In the genomic region with DNA sequence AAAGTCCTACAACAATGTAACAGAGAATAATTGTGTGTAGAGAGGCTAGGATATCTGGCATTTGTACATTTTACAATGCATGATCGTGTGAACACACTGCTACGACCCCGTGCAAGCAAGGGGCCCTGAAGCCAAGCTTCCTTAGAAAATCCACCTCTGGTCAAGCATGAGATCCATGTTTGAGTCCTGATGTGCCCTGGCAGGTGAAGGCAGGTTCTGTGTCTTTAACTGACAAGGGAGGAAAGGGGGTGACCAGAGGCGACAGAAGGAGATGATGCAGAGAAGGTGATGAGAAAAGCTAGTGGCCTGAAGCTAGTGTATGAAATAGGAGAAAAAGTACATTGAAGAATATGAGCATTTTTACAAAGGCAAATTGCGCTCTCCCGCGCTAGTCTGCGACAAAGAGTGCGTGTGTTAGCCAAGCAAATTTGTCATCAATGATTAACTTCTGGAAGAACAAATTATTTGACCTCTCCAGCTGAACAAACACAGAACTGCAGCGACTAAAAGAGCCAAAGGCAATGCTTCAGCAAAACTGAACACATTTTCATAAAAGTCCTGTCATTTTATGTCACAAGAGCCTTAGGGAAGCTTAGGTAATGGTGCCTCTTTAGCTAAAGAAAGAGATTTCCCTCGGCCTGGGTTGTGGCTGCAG, we compare ENCODE assay signal across 16 cellular contexts.
DNase-seq lines count a peak whose midpoint lies in the region; ATAC-seq, FAIRE-seq and TF ChIP-seq lines count a peak whose summit lies in the region.
"Had no signal": no experiment of that assay in that cellular context is flagged by ENCODE, and none has a peak within 500 bp of the region (broad histone marks: within the 10 kb centered on the region; RNA-seq: fewer than 3 reads in every experiment).

No MANE protein-coding gene starts in this region.

- FAIRE-seq in pancreas (lab: Jason Lieb, UNC), result no peak

- in situ Hi-C loops in gastrocnemius medialis (cut with MboI; ENCODE audit: low sequenced_read_pairs in 4 of 4), result no loop called here

- DNase-seq in NCI-H748 (lab: John Stamatoyannopoulos, UW; ENCODE audit: unreplicated experiment) (peak; percentile 82), glomerular visceral epithelial cell (ENCODE audit: extremely low spot score) (peak; percentile 64), pancreas (peak in 4 of 6 donors; percentile 58 to 79 (median 78)), OCI-M2 (lab: John Stamatoyannopoulos, UW; ENCODE audit: unreplicated experiment) (no peak), GF-D8 (lab: John Stamatoyannopoulos, UW) (no peak), gastrocnemius medialis (no peak)
- no peak for DNase-seq in stimulated activated naive CD4-positive, alpha-beta T cell (lab: John Stamatoyannopoulos, UW)
- DNase-seq: activated B cell treated with CpG ODN at 0.5 μM for 24 hours; activated naive CD4-positive, alpha-beta T cell treated with Interleukin-2 at 50 U/mL for 16 hours; brain microvascular endothelial cell; DND-41; dorsolateral prefrontal cortex; MM.1S; NCI-H446 treated with DMSO at 0.1 percent for 48 hours; stimulated activated CD4-positive, alpha-beta T cell treated with anti-CD3 and anti-CD28 coated beads, Interleukin-12 subunit alpha, Interleukin-12 subunit beta, amount 100 ng/mL, for 4 hours had no signal

- ATAC-seq in pancreas, result peak; percentile 91 to 96 (median 94)
- ATAC-seq in gastrocnemius medialis, result no peak

- H3K27me3 ChIP-seq in pancreas (no peaks in the 10 kb centered on the region), gastrocnemius medialis (no peaks in the 10 kb centered on the region)
- H3K27me3 ChIP-seq: brain microvascular endothelial cell, dorsolateral prefrontal cortex had no signal

- H3K4me3 ChIP-seq in HEK293 (ENCODE audit: low read depth, low read length) (no peak overlapping the region), pancreas (no peak overlapping the region), gastrocnemius medialis (no peak overlapping the region)
- H3K4me3 ChIP-seq: dorsolateral prefrontal cortex had no signal

- H3K36me3 ChIP-seq in HEK293 (ENCODE audit: control insufficient read depth in 2 of 2, insufficient read depth in 1 of 2, low read length in 2 of 2) (no peaks in the 10 kb centered on the region), pancreas (no peaks in the 10 kb centered on the region), gastrocnemius medialis (no peaks in the 10 kb centered on the region)
- H3K36me3 ChIP-seq: brain microvascular endothelial cell had no signal

- H3K9me3 ChIP-seq in HEK293 (ENCODE audit: control insufficient read depth, insufficient read depth, low read depth, low read length) (no peaks in the 10 kb centered on the region), pancreas (no peaks in the 10 kb centered on the region), gastrocnemius medialis (no peaks in the 10 kb centered on the region)

- CTCF ChIA-PET in HEK293 (lab: Yijun Ruan, JAX), result interaction anchor here (0.6 to 1.2 kb wide), 3 partner anchors 38 to 253 kb away, joined by 3 to 6 read pairs (median 3); no protein-coding TSS in a partner anchor

- 9 to 10% methylated on average over 11 of the region's 11 CpGs for WGBS in pancreas, 2 donors

- no peak for TF ChIP-seq POLR2A in gastrocnemius medialis (IDR thresholded peaks at IDR 0.05)

- intact Hi-C loops in pancreas (cut with DNase I), result no loop called here
- intact Hi-C loops in gastrocnemius medialis (cut with DNase I; ENCODE audit: low total_unique reads), result no loop called here

- POLR2A ChIA-PET in HEK293 (lab: Yijun Ruan, JAX), result no interaction called here

- no peak overlapping the region for H3K27ac ChIP-seq in HEK293 (ENCODE audit: extremely low read depth, low read depth, low read length)
- peak overlapping the region; percentile 57 to 91 (median 75) for H3K27ac ChIP-seq in pancreas
- H3K27ac ChIP-seq in gastrocnemius medialis, result no peak overlapping the region
- H3K27ac ChIP-seq: brain microvascular endothelial cell had no signal

- no peaks in the 10 kb centered on the region for H3K4me1 ChIP-seq in HEK293 (ENCODE audit: control insufficient read depth, insufficient read depth, low read length)
- H3K4me1 ChIP-seq in pancreas, result peaks cover 15 to 30% (median 27%) of the 10 kb centered on the region in 3 donors
- H3K4me1 ChIP-seq in gastrocnemius medialis, result no peaks in the 10 kb centered on the region

- TF ChIP-seq CTCF in HEK293 (tag by site-specific recombination; IDR thresholded peaks at IDR 0.05) (no peak), pancreas (IDR thresholded peaks at IDR 0.05) (no peak), gastrocnemius medialis (IDR thresholded peaks at IDR 0.05 in 4 of 5, conservative IDR thresholded peaks at IDR 0.05 in 1 of 5) (no peak)

TF ChIP-seq in HEK293, 187 proteins besides CTCF, POLR2A, EP300 and RAD21:
- no peak for TF ChIP-seq ZNF558 (tag by site-specific recombination; IDR thresholded peaks at IDR 0.05)
- no peak for TF ChIP-seq ZNF423 (tag by site-specific recombination; IDR thresholded peaks at IDR 0.05)
- TF ChIP-seq, protein P1, sequence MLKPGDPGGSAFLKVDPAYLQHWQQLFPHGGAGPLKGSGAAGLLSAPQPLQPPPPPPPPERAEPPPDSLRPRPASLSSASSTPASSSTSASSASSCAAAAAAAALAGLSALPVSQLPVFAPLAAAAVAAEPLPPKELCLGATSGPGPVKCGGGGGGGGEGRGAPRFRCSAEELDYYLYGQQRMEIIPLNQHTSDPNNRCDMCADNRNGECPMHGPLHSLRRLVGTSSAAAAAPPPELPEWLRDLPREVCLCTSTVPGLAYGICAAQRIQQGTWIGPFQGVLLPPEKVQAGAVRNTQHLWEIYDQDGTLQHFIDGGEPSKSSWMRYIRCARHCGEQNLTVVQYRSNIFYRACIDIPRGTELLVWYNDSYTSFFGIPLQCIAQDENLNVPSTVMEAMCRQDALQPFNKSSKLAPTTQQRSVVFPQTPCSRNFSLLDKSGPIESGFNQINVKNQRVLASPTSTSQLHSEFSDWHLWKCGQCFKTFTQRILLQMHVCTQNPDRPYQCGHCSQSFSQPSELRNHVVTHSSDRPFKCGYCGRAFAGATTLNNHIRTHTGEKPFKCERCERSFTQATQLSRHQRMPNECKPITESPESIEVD (tag by site-specific recombination; IDR thresholded peaks at IDR 0.05), result 0 out of 2 replicates have a peak, but pooled peaks have one; percentile 23
- TF ChIP-seq SALL2 (tag by site-specific recombination; IDR thresholded peaks at IDR 0.05; ENCODE audit: borderline replicate concordance), result no peak

Comparison
In these comparisons a context has a peak if more than half of its experiments do, and no peak if none do; other contexts are left out.
1. H3K27ac ChIP-seq: peak in pancreas (4 of 4); none in HEK293 (single experiment) and gastrocnemius medialis (0 of 4).
2. DNase-seq: peak in NCI-H748 (single experiment), glomerular visceral epithelial cell (single experiment) and pancreas (4 of 6); none in stimulated activated naive CD4-positive, alpha-beta T cell (0 of 6), OCI-M2 (single experiment), GF-D8 (single experiment) and gastrocnemius medialis (0 of 2).
3. ATAC-seq: peak in pancreas (4 of 4); none in gastrocnemius medialis (0 of 2).